19 cellular contexts compared by ENCODE assay signal in genomic region chr2:167581961-167582574, GRCh38.
A peak's percentile ranks its signal among the peaks of the same experiment; 100 is the strongest.
DNase-seq lines count a peak whose midpoint lies in the region; ATAC-seq and TF ChIP-seq lines count a peak whose summit lies in the region.
"Had no signal": no experiment of that assay in that cellular context is flagged by ENCODE, and none has a peak within 500 bp of the region (broad histone marks: within the 10 kb centered on the region; RNA-seq: fewer than 3 reads in every experiment).

No MANE protein-coding gene starts in this region.

- TF ChIP-seq CTCF in OCI-LY3 (IDR thresholded peaks at IDR 0.05; ENCODE audit: low read depth, low read length) (no peak), epithelial cell of esophagus (IDR thresholded peaks at IDR 0.05; ENCODE audit: insufficient read depth, low read depth, low read length, missing control alignments) (no peak)

- no peaks in the 10 kb centered on the region for H3K79me2 ChIP-seq in OCI-LY3 (ENCODE audit: low read length)

- H3K36me3 ChIP-seq in OCI-LY3 (replicated peaks; ENCODE audit: low read depth, low read length) (no peaks in the 10 kb centered on the region), skeletal muscle tissue (ENCODE audit: control insufficient read depth in 3 of 3, insufficient read depth in 3 of 3, low read length in 3 of 3) (no peaks in the 10 kb centered on the region)
- H3K36me3 ChIP-seq: lower lobe of right lung, neural progenitor cell, right atrium auricular region, upper lobe of left lung had no signal

- H3K4me2 ChIP-seq in OCI-LY3 (ENCODE audit: low read length) = peak overlapping the region; percentile 24; the same call in 1 of the 2 replicates
- H3K4me2 ChIP-seq: neural progenitor cell had no signal

- intact Hi-C loops in left ventricle myocardium superior (cut with micrococcal nuclease) = no loop called here

- peaks cover 11% of the 10 kb centered on the region for H3K4me1 ChIP-seq in OCI-LY3 (ENCODE audit: low read length)
- peaks cover 0 to 7% (median 0%) of the 10 kb centered on the region in 3 donors for H3K4me1 ChIP-seq in skeletal muscle tissue (ENCODE audit: control insufficient read depth in 3 of 3, insufficient read depth in 3 of 3, low read length in 3 of 3)
- H3K4me1 ChIP-seq: lower lobe of right lung, right atrium auricular region, upper lobe of left lung had no signal

- DNase-seq in NCI-H1092 treated with DMSO at 0.1 percent for 48 hours (lab: John Stamatoyannopoulos, UW) = peak; percentile 26
- DNase-seq in NCI-H1092 (lab: John Stamatoyannopoulos, UW) = no peak
- peak; percentile 4 for DNase-seq in epithelial cell of esophagus (ENCODE audit: low read depth)
- no peak for DNase-seq in amygdala (lab: John Stamatoyannopoulos, UW)
- DNase-seq in left ventricle myocardium superior = no peak
- DNase-seq in activated CD4-positive, alpha-beta T cell treated with anti-CD3 and anti-CD28 coated beads for 48 hours = no peak
- DNase-seq: activated CD4-positive, alpha-beta T cell treated with anti-CD3 and anti-CD28 coated beads for 4 hours; activated naive CD8-positive, alpha-beta T cell treated with anti-CD3 and anti-CD28 coated beads, Interleukin-2, amount 10 ng/mL, durations not matched to agents 7 days and 5 days; activated T-cell treated with anti-CD3 and anti-CD28 coated beads for 4 hours; erythroblast; lower lobe of right lung; stimulated activated CD4-positive, alpha-beta T cell treated with anti-CD3 and anti-CD28 coated beads, Interleukin-4, amount 100 ng/mL, for 4 hours; upper lobe of left lung had no signal

- H3K27ac ChIP-seq in OCI-LY3 (ENCODE audit: low read length) (no peak overlapping the region), skeletal muscle tissue (ENCODE audit: low read depth, low read length) (no peak overlapping the region)
- H3K27ac ChIP-seq: 22Rv1, C4-2B, lower lobe of right lung, neural progenitor cell, right atrium auricular region, upper lobe of left lung had no signal

- no peak overlapping the region for H2AFZ ChIP-seq in OCI-LY3 (ENCODE audit: low read depth, low read length)
- H2AFZ ChIP-seq: neural progenitor cell had no signal

- H4K20me1 ChIP-seq in OCI-LY3 (ENCODE audit: insufficient read depth, low read length) = no peaks in the 10 kb centered on the region

- H3K9me3 ChIP-seq in OCI-LY3 (ENCODE audit: insufficient read depth, low read length) (no peaks in the 10 kb centered on the region), skeletal muscle tissue (ENCODE audit: control insufficient read depth in 3 of 3, low read length in 3 of 3) (no peaks in the 10 kb centered on the region)
- H3K9me3 ChIP-seq: lower lobe of right lung, right atrium auricular region, upper lobe of left lung had no signal

- H3K27me3 ChIP-seq in OCI-LY3 (ENCODE audit: low read depth, low read length) (no peaks in the 10 kb centered on the region), skeletal muscle tissue (ENCODE audit: control insufficient read depth in 3 of 3, insufficient read depth in 3 of 3, low read length in 3 of 3) (no peaks in the 10 kb centered on the region)
- H3K27me3 ChIP-seq: neural progenitor cell, right atrium auricular region, upper lobe of left lung had no signal

- H3K9ac ChIP-seq in OCI-LY3 (ENCODE audit: low read length) = no peak overlapping the region
- H3K9ac ChIP-seq in skeletal muscle tissue (ENCODE audit: low read depth in 1 of 3, low read length in 3 of 3) = no peak overlapping the region
- H3K9ac ChIP-seq: neural progenitor cell had no signal

- ATAC-seq in left ventricle myocardium superior = no peak

- H3K4me3 ChIP-seq in OCI-LY3 (ENCODE audit: low read length) (no peak overlapping the region), epithelial cell of esophagus (ENCODE audit: low read length) (no peak overlapping the region), skeletal muscle tissue (ENCODE audit: low read length in 3 of 3) (peak overlapping the region in 2 of 3 donors; percentile 27 to 41)
- H3K4me3 ChIP-seq: lower lobe of right lung, neural progenitor cell, right atrium auricular region, upper lobe of left lung had no signal

Comparison
In these comparisons a context has a peak if more than half of its experiments do, and no peak if none do; other contexts are left out.
1. DNase-seq: peak in NCI-H1092 treated with DMSO at 0.1 percent for 48 hours (single experiment) and epithelial cell of esophagus (single experiment); none in NCI-H1092 (single experiment), amygdala (0 of 56), left ventricle myocardium superior (single experiment) and activated CD4-positive, alpha-beta T cell treated with anti-CD3 and anti-CD28 coated beads for 48 hours (single experiment).
2. H3K4me3 ChIP-seq: peak in skeletal muscle tissue (2 of 3); none in OCI-LY3 (single experiment) and epithelial cell of esophagus (single experiment).